In genomic region chr11:113324250-113324649, GRCh38 we compare ENCODE assay signal across 11 cellular contexts.
"Had no signal": no experiment of that assay in that cellular context is flagged by ENCODE, and none has a peak within 500 bp of the region (broad histone marks: within the 10 kb centered on the region; RNA-seq: fewer than 3 reads in every experiment).

No MANE protein-coding gene starts in this region.

- FAIRE-seq: H1, H54 had no signal

- H3K9me3 Mint-ChIP-seq: GM23338, HFFc6 had no signal

- H3K36me3 ChIP-seq: HAP-1 had no signal

- H3K9ac ChIP-seq: GM23248 had no signal

- H3K4me3 Mint-ChIP-seq: GM23338, H9, HFFc6 had no signal

- H3K4me3 ChIP-seq: GM23248, GM23338, HAP-1 had no signal

- H3K9me3 ChIP-seq: HAP-1 had no signal

- DNase-seq: GM23248, GOT3, H7, H9, HCEC 1CT, HFFc6 had no signal

- ATAC-seq: GM23338, HCT116 had no signal

- H3K4me1 ChIP-seq: HAP-1 had no signal

- H2AFZ ChIP-seq: GM23248, GM23338 had no signal

- H3K27ac Mint-ChIP-seq: GM23338, H9, HFFc6 had no signal

- H3K27ac ChIP-seq: GM23248 had no signal

- H3K4me2 ChIP-seq: GM23338 had no signal
